Comparison of ENCODE assay signal across 8 cellular contexts in genomic region chr16:31382485-31383161, GRCh38. TPM values are rescaled to one million over a fixed set of nuclear protein-coding genes. Genes with fewer than 3 reads are reported as not detected.
DNase-seq lines count a peak whose midpoint lies in the region; ATAC-seq and TF ChIP-seq lines count a peak whose summit lies in the region.

No MANE protein-coding gene starts in this region.

- H3K36me3 ChIP-seq in SJCRH30, result no peaks in the 10 kb centered on the region
- H3K36me3 ChIP-seq in cardiac muscle cell, result no peaks in the 10 kb centered on the region

- no peaks in the 10 kb centered on the region for H3K9me3 ChIP-seq in SJCRH30 (replicated peaks)
- no peaks in the 10 kb centered on the region for H3K9me3 ChIP-seq in cardiac muscle cell (ENCODE audit: low read depth)

- DNase-seq in G401 (ENCODE audit: low spot score) (peak; percentile 21), SJCRH30 (peak; percentile 62 to 75), cardiac muscle cell (ENCODE audit: low read depth in 1 of 2, low spot score in 1 of 2) (peak; percentile 79 to 81), retinal pigment epithelial cell (ENCODE audit: low read depth) (no peak), DMS153 treated with DMSO at 0.1 percent for 48 hours (lab: John Stamatoyannopoulos, UW; ENCODE audit: unreplicated experiment) (no peak)
- peak; percentile 62 for DNase-seq in activated naive CD4-positive, alpha-beta T cell treated with Interleukin-2 at 50 U/mL for 16 hours

- H3K4me1 ChIP-seq in SJCRH30 (no peaks in the 10 kb centered on the region), cardiac muscle cell (ENCODE audit: low read depth) (no peaks in the 10 kb centered on the region)

- H3K27me3 ChIP-seq in SJCRH30, result no peaks in the 10 kb centered on the region
- H3K27me3 ChIP-seq in cardiac muscle cell, result no peaks in the 10 kb centered on the region

- no peak overlapping the region for H3K4me3 ChIP-seq in SJCRH30
- no peak overlapping the region for H3K4me3 ChIP-seq in cardiac muscle cell
- no peak overlapping the region for H3K4me3 ChIP-seq in retinal pigment epithelial cell (ENCODE audit: low read length)

- ATAC-seq in HG02973 (IDR thresholded peaks at IDR 0.05; ENCODE audit: unreplicated experiment) (peak; percentile 50), HG03280 (IDR thresholded peaks at IDR 0.05; ENCODE audit: unreplicated experiment) (no peak)

- in situ Hi-C loops in G401 (cut with HindIII; ENCODE audit: low sequenced_read_pairs), result no loop called here

- TF ChIP-seq CTCF in cardiac muscle cell (IDR thresholded peaks at IDR 0.05; ENCODE audit: low read depth, low read length) (peak; percentile 89), retinal pigment epithelial cell (conservative IDR thresholded peaks at IDR 0.05; ENCODE audit: low read depth, low read length) (peak; percentile 85)

- no peak overlapping the region for H3K27ac ChIP-seq in SJCRH30
- H3K27ac ChIP-seq in cardiac muscle cell, result no peak overlapping the region

RNA-seq across cellular contexts. Expression of gene ITGAD, which starts 10.5 kb away (rescaled TPM):
- total RNA-seq in G401 (2014; rRNA removed; shearing (Covaris generic)), result not detected in 2 replicates
- total RNA-seq in SJCRH30 (2014; rRNA removed; shearing (Covaris generic)), result not detected in 2 replicates
- not detected in 2 replicates for total RNA-seq in cardiac muscle cell
- 0.31 TPM in 1 of 2 replicates, not detected in the other for polyA plus RNA-seq in cardiac muscle cell

RNA-seq across cellular contexts. Expression of gene ITGAX, which starts 27.6 kb away (rescaled TPM):
- total RNA-seq in G401 (2014; rRNA removed; shearing (Covaris generic)), result 0.03 TPM in 1 of 2 replicates, not detected in the other
- not detected in 2 replicates for total RNA-seq in SJCRH30 (2014; rRNA removed; shearing (Covaris generic))
- total RNA-seq in cardiac muscle cell, result 0.53 and 0.69 TPM in 2 replicates
- not detected in 2 replicates for polyA plus RNA-seq in cardiac muscle cell

RNA-seq across cellular contexts. Expression of gene COX6A2, which starts 45.5 kb away (rescaled TPM):
- not detected in 2 replicates for total RNA-seq in G401 (2014; rRNA removed; shearing (Covaris generic))
- total RNA-seq in SJCRH30 (2014; rRNA removed; shearing (Covaris generic)), result not detected in 2 replicates
- total RNA-seq in cardiac muscle cell, result 40.7 and 69.7 TPM in 2 replicates
- polyA plus RNA-seq in cardiac muscle cell, result 166 and 187 TPM in 2 replicates

RNA-seq across cellular contexts. Expression of gene ZNF843, which starts 60.0 kb away (rescaled TPM):
- 0.03 and 0.55 TPM in 2 replicates for total RNA-seq in G401 (2014; rRNA removed; shearing (Covaris generic))
- total RNA-seq in SJCRH30 (2014; rRNA removed; shearing (Covaris generic)), result 0.14 TPM in 1 of 2 replicates, not detected in the other
- total RNA-seq in cardiac muscle cell, result 10.3 and 14.0 TPM in 2 replicates
- 4.1 and 4.3 TPM in 2 replicates for polyA plus RNA-seq in cardiac muscle cell

Comparison
In these comparisons a context has a peak if more than half of its experiments do, and no peak if none do; other contexts are left out.
1. DNase-seq: peak in G401 (single experiment), SJCRH30 (2 of 2), activated naive CD4-positive, alpha-beta T cell treated with Interleukin-2 at 50 U/mL for 16 hours (single experiment) and cardiac muscle cell (2 of 2); none in retinal pigment epithelial cell (single experiment) and DMS153 treated with DMSO at 0.1 percent for 48 hours (single experiment).
2. RNA of gene COX6A2, which starts 45.5 kb away (total RNA-seq): 40.7 to 69.7 TPM in cardiac muscle cell; not detected in G401 and not detected in SJCRH30; every median in the first group is over 10 times any median in the second.